In genomic region chr4:125316781-125317525, GRCh38 we compare ENCODE assay signal across 8 cellular contexts. TPM values are rescaled to one million over a fixed set of nuclear protein-coding genes. Genes with fewer than 3 reads are reported as not detected.
DNase-seq lines count a peak whose midpoint lies in the region; ATAC-seq, FAIRE-seq and TF ChIP-seq lines count a peak whose summit lies in the region.

No MANE protein-coding gene starts in this region.

- DNase-seq in AG20443 (ENCODE audit: low spot score): peak; percentile 54
- peak; percentile 16 for DNase-seq in HCEC 1CT
- DNase-seq in astrocyte of the spinal cord (ENCODE audit: low read depth, low spot score): peak; percentile 46
- DNase-seq in keratinocyte (ENCODE audit: low read depth, low spot score): no peak
- no peak for DNase-seq in smooth muscle cell (lab: John Stamatoyannopoulos, UW; ENCODE audit: unreplicated experiment)

- H3K9me1 ChIP-seq in keratinocyte (ENCODE audit: control insufficient read depth, extremely low read depth, insufficient read depth, low read length): no peaks in the 10 kb centered on the region

- H2AFZ ChIP-seq in keratinocyte (ENCODE audit: control insufficient read depth, low read length) (peak overlapping the region; percentile 94), smooth muscle cell (ENCODE audit: low read depth) (peak overlapping the region; percentile 93)

- no peak for FAIRE-seq in keratinocyte (lab: Jason Lieb, UNC)

- TF ChIP-seq CTCF in astrocyte of the spinal cord (IDR thresholded peaks at IDR 0.05; ENCODE audit: low read depth, low read length) (peak; percentile 46), keratinocyte (optimal IDR thresholded peaks at IDR 0.05 in 1 of 3, IDR thresholded peaks at IDR 0.05 in 1 of 3, conservative IDR thresholded peaks at IDR 0.05 in 1 of 3; ENCODE audit: extremely low read depth in 1 of 3, insufficient read depth in 2 of 3, low read length in 3 of 3) (peak in 2 of 3 experiments; percentile 31 to 58), smooth muscle cell (IDR thresholded peaks at IDR 0.05; ENCODE audit: borderline replicate concordance, insufficient read depth, poor library complexity, severe bottlenecking) (peak; percentile 14)

- H3K27ac ChIP-seq in keratinocyte (ENCODE audit: control insufficient read depth, insufficient read depth, low read length) (no peak overlapping the region), smooth muscle cell (ENCODE audit: low read depth) (no peak overlapping the region)

- H3K4me2 ChIP-seq in keratinocyte (ENCODE audit: control insufficient read depth, extremely low read depth, insufficient read depth, low read depth, low read length): peak overlapping the region; percentile 90
- peak overlapping the region; percentile 91 for H3K4me2 ChIP-seq in smooth muscle cell

- H3K9ac ChIP-seq in keratinocyte (ENCODE audit: control insufficient read depth, extremely low read depth, insufficient read depth, low read length): peak overlapping the region; percentile 8
- H3K9ac ChIP-seq in smooth muscle cell (ENCODE audit: low read depth): no peak overlapping the region

- H4K20me1 ChIP-seq in keratinocyte (ENCODE audit: control insufficient read depth, extremely low read depth, insufficient read depth, low read length) (no peaks in the 10 kb centered on the region), smooth muscle cell (ENCODE audit: low read depth) (peaks cover 3% of the 10 kb centered on the region)

- H3K79me2 ChIP-seq in keratinocyte (ENCODE audit: control insufficient read depth, insufficient read depth, low read length) (no peaks in the 10 kb centered on the region), smooth muscle cell (ENCODE audit: low read depth) (peaks cover 31% of the 10 kb centered on the region)

- dilution Hi-C loops in keratinocyte (cut with MboI; ENCODE audit: extremely low pct_ligation_motif_present, low sequenced_read_pairs): no loop called here

- H3K4me1 ChIP-seq in keratinocyte (ENCODE audit: control insufficient read depth, extremely low read depth, insufficient read depth, low read length) (peaks cover 12% of the 10 kb centered on the region), smooth muscle cell (ENCODE audit: low read depth) (peaks cover 14% of the 10 kb centered on the region)

- H3K36me3 ChIP-seq in keratinocyte (ENCODE audit: control insufficient read depth in 2 of 2, extremely low read depth in 1 of 2, insufficient read depth in 2 of 2, low read length in 2 of 2) (no peaks in the 10 kb centered on the region), smooth muscle cell (ENCODE audit: low read depth) (no peaks in the 10 kb centered on the region)

- ATAC-seq in HG03565 (IDR thresholded peaks at IDR 0.05; ENCODE audit: unreplicated experiment) (no peak), GM18867 (IDR thresholded peaks at IDR 0.05; ENCODE audit: unreplicated experiment) (no peak), GM21528 (IDR thresholded peaks at IDR 0.05; ENCODE audit: low FRiP score, unreplicated experiment) (no peak)

- H3K9me3 ChIP-seq in keratinocyte (ENCODE audit: control insufficient read depth, low read depth, low read length) (no peaks in the 10 kb centered on the region), smooth muscle cell (replicated peaks; ENCODE audit: low read depth) (no peaks in the 10 kb centered on the region)

- whole genome bisulfite sequencing in smooth muscle cell (ENCODE audit: low lambda C conversion rate): 2% methylated on average over 67 of the region's 67 CpGs

- no peaks in the 10 kb centered on the region for H3K27me3 ChIP-seq in keratinocyte (ENCODE audit: control insufficient read depth, extremely low read depth, insufficient read depth, low read length)
- no peaks in the 10 kb centered on the region for H3K27me3 ChIP-seq in smooth muscle cell (ENCODE audit: low read depth)

- H3F3A ChIP-seq in smooth muscle cell (ENCODE audit: low read depth): peaks cover 9% of the 10 kb centered on the region

- H3K4me3 ChIP-seq in astrocyte of the spinal cord (ENCODE audit: low read depth, low read length): peak overlapping the region; percentile 87
- H3K4me3 ChIP-seq in keratinocyte (ENCODE audit: control insufficient read depth in 2 of 3, extremely low read depth in 1 of 3, insufficient read depth in 2 of 3, low read depth in 1 of 3, low read length in 3 of 3): peak overlapping the region; percentile 77 to 90 (median 83)
- H3K4me3 ChIP-seq in smooth muscle cell: peak overlapping the region; percentile 75

- in situ Hi-C loops in astrocyte of the spinal cord (cut with HindIII; ENCODE audit: low sequenced_read_pairs): no loop called here

RNA-seq across cellular contexts. Expression of gene FAT4, which starts 2.2 kb away (rescaled TPM):
- polyA plus RNA-seq in keratinocyte (0.77 to 2.7 TPM (median 1.6 TPM) in 3 replicates), smooth muscle cell (1.4 and 1.5 TPM in 2 replicates)
- polyA plus RNA-seq in keratinocyte (2011; ENCODE audit: low read depth): 0.15 TPM
- 0.23 and 0.35 TPM in 2 replicates for polyA plus RNA-seq in keratinocyte (2011; cell fraction: cytosol; rRNA removed)
- polyA plus RNA-seq in keratinocyte (2011; cell fraction: nucleus; rRNA removed): 3.6 and 3.8 TPM in 2 replicates
- polyA plus RNA-seq in keratinocyte (2012; ENCODE audit: low replicate concordance): 0.24 and 0.64 TPM in 2 replicates
- 2.3 to 9.6 TPM (median 9.4 TPM) in 3 replicates for polyA minus RNA-seq in keratinocyte
- polyA minus RNA-seq in keratinocyte (2011; cell fraction: cytosol; rRNA and poly(A)+ RNA removed): 1.2 TPM
- polyA minus RNA-seq in keratinocyte (2011; cell fraction: nucleus; rRNA and poly(A)+ RNA removed): 14.7 and 23.6 TPM in 2 replicates
- 18.3 and 22.9 TPM in 2 replicates for total RNA-seq in smooth muscle cell

Comparison
In these comparisons a context has a peak if more than half of its experiments do, and no peak if none do; other contexts are left out.
1. DNase-seq: peak in AG20443 (single experiment), HCEC 1CT (single experiment) and astrocyte of the spinal cord (single experiment); none in keratinocyte (single experiment) and smooth muscle cell (single experiment).
2. Peak in every context shown above with its lines, with median percentiles within 50 percentile points of each other: H3K4me3 ChIP-seq and CTCF ChIP-seq.